In the genomic region with DNA sequence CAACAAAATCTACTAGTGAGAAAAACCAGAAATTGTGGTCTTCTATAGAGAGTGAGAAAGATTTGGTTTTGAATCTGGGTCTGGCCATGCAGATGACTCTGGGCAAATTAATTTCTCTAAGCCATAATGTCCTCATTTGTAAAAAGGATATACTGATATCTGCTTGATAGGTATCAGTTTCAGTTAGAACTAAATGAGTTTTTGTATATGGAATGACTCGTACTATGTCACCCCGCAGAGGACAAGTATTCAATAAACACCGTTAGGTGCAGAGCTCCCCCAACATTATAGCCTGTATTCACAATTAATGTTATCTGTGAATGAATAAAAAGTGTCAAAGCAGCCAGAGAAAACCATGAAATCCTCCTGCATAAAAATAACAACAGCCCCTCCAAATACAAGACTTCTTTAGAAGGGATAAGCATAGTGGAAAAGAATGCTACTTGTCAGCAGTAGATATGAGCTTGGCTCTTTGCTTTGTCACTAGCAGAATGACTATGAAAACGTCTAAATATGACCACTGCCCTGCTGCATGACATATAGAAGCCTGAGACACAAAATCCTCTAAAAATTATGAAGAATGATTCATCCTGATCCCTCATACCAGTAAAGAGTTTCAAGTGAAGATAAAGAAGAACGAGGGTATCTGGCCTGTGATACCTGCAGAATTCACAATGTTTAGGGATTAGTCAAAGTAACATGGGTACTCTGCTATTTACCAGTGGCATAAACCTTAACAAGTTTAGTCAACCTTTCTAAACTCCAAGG, we compare ENCODE assay signal across 11 cellular contexts. TPM values are rescaled to one million over a fixed set of nuclear protein-coding genes. Genes with fewer than 3 reads are reported as not detected.
A peak's percentile ranks its signal among the peaks of the same experiment; 100 is the strongest.
DNase-seq lines count a peak whose midpoint lies in the region; ATAC-seq and TF ChIP-seq lines count a peak whose summit lies in the region.
"Had no signal": no experiment of that assay in that cellular context is flagged by ENCODE, and none has a peak within 500 bp of the region (broad histone marks: within the 10 kb centered on the region; RNA-seq: fewer than 3 reads in every experiment).

No MANE protein-coding gene starts in this region.

- H3K4me1 ChIP-seq in DOHH2 (ENCODE audit: control insufficient read depth, low read length) = peaks cover 87% of the 10 kb centered on the region
- H3K4me1 ChIP-seq in SJSA1 (replicated peaks) = peaks cover 53% of the 10 kb centered on the region

- peak; percentile 61 for ATAC-seq in GM21723 (IDR thresholded peaks at IDR 0.05; ENCODE audit: unreplicated experiment)
- no peak for ATAC-seq in GM21528 (IDR thresholded peaks at IDR 0.05; ENCODE audit: low FRiP score, unreplicated experiment)

- 0 out of 2 replicates have a peak overlapping the region, but pooled peaks have one; percentile 0 for H3K4me2 ChIP-seq in DOHH2 (ENCODE audit: low read length)
- H3K4me2 ChIP-seq: PC-9 had no signal

- H3K9me2 ChIP-seq in DOHH2 (replicated peaks; ENCODE audit: control insufficient read depth, low read length) = no peaks in the 10 kb centered on the region

- H3F3A ChIP-seq in DOHH2 (ENCODE audit: control insufficient read depth, insufficient read depth) = peaks cover 3% of the 10 kb centered on the region; the same call in 1 of the 2 replicates

- H3K9me3 ChIP-seq in DOHH2 (ENCODE audit: control insufficient read depth, insufficient read depth, low read length) (no peaks in the 10 kb centered on the region), SJSA1 (replicated peaks) (no peaks in the 10 kb centered on the region)

- H3K27me3 ChIP-seq in DOHH2 (ENCODE audit: control insufficient read depth, low read length) (no peaks in the 10 kb centered on the region), SJSA1 (replicated peaks) (no peaks in the 10 kb centered on the region)

- H3K4me3 ChIP-seq in DOHH2 (ENCODE audit: low read length) = no peak overlapping the region
- no peak overlapping the region for H3K4me3 ChIP-seq in SJSA1
- H3K4me3 ChIP-seq in fibroblast of mammary gland (ENCODE audit: control insufficient read depth, low read depth, low read length) = no peak overlapping the region
- H3K4me3 ChIP-seq: PC-9 had no signal

- H4K20me1 ChIP-seq in DOHH2 (ENCODE audit: control insufficient read depth, insufficient read depth, low read depth, low read length) = peaks cover 70% of the 10 kb centered on the region

- TF ChIP-seq CTCF in DOHH2 (IDR thresholded peaks at IDR 0.05; ENCODE audit: low read depth, low read length, poor library complexity, severe bottlenecking) (no peak), fibroblast of mammary gland (conservative IDR thresholded peaks at IDR 0.05; ENCODE audit: control insufficient read depth, insufficient read depth, low read depth, low read length) (no peak)

- H3K79me2 ChIP-seq in DOHH2 (ENCODE audit: control insufficient read depth, low read length) = peaks cover 100% of the 10 kb centered on the region

- H3K36me3 ChIP-seq in DOHH2 (ENCODE audit: control insufficient read depth, low read length) = peaks cover 30% of the 10 kb centered on the region
- H3K36me3 ChIP-seq in SJSA1 = peaks cover 3% of the 10 kb centered on the region; the same call in 1 of the 2 replicates

- H3K27ac ChIP-seq in DOHH2 (ENCODE audit: low read depth, low read length) (no peak overlapping the region), SJSA1 (peak overlapping the region; percentile 4; the same call in 1 of the 2 replicates)
- H3K27ac ChIP-seq: PC-9 had no signal

- DNase-seq in SJSA1 (ENCODE audit: low read depth in 1 of 2, low spot score in 2 of 2) (peak in 1 of 2 experiments; percentile 31), fibroblast of mammary gland (ENCODE audit: low read depth) (peak; percentile 28), A172 (ENCODE audit: low spot score) (no peak), putamen (ENCODE audit: low spot score) (no peak), UCSD-AML1 (lab: John Stamatoyannopoulos, UW; ENCODE audit: unreplicated experiment) (no peak)
- DNase-seq: dermis blood vessel endothelial cell, NCI-H1417, PC-9 had no signal

RNA-seq across cellular contexts. Expression of a gene that starts 17.8 kb away (rescaled TPM):
- total RNA-seq in SJSA1 (2014; rRNA removed; shearing (Covaris generic)) = 5.5 and 6.5 TPM in 2 replicates
- 3.9 and 5.7 TPM in 2 replicates for total RNA-seq in A172 (2014; rRNA removed; shearing (Covaris generic))

RNA-seq across cellular contexts. Expression of a gene that starts 54.7 kb away (rescaled TPM):
- 434 and 451 TPM in 2 replicates for total RNA-seq in SJSA1 (2014; rRNA removed; shearing (Covaris generic))
- 957 and 1,055 TPM in 2 replicates for total RNA-seq in A172 (2014; rRNA removed; shearing (Covaris generic))
